11 cellular contexts compared by ENCODE assay signal in genomic region chr16:81716478-81717210, GRCh38.
DNase-seq lines count a peak whose midpoint lies in the region; ATAC-seq and TF ChIP-seq lines count a peak whose summit lies in the region.
"Had no signal": no experiment of that assay in that cellular context is flagged by ENCODE, and none has a peak within 500 bp of the region (broad histone marks: within the 10 kb centered on the region; RNA-seq: fewer than 3 reads in every experiment).

No MANE protein-coding gene starts in this region.

- in situ Hi-C loops in transverse colon (cut with MboI; ENCODE audit: low pct_ligation_motif_present in 1 of 4, low pct_unique_long_range_greater_than_20kb in 1 of 4, low sequenced_read_pairs in 3 of 4), result no loop called here

- H3K9me3 ChIP-seq in transverse colon (no peaks in the 10 kb centered on the region), suprapubic skin (no peaks in the 10 kb centered on the region)

- no peak for TF ChIP-seq EP300 in transverse colon (IDR thresholded peaks at IDR 0.05; ENCODE audit: low read depth)
- TF ChIP-seq EP300 in suprapubic skin (IDR thresholded peaks at IDR 0.05), result no peak

- TF ChIP-seq CTCF in transverse colon (IDR thresholded peaks at IDR 0.05) (no peak), suprapubic skin (IDR thresholded peaks at IDR 0.05) (no peak)

- H3K27ac ChIP-seq in transverse colon (peak overlapping the region; percentile 37 to 70 (median 60)), suprapubic skin (no peak overlapping the region)
- H3K27ac ChIP-seq: HL-60 had no signal

- 76 to 77% methylated on average over 7 to 10 of the region's 10 CpGs for WGBS in transverse colon (ENCODE audit: low coverage in 1 of 2), 2 donors
- 64% methylated on average over 10 of the region's 10 CpGs for WGBS in suprapubic skin

- intact Hi-C loops in transverse colon (cut with DNase I; ENCODE audit: low total_unique reads), result no loop called here

- no peak overlapping the region for H3K27ac Mint-ChIP-seq in T-helper 2 cell treated with Interferon-gamma antibody and Interleukin-4, amounts not matched to agents 5 μg/mL and 100 μg/mL, for 36 hours

- H3K9me3 Mint-ChIP-seq in T-helper 2 cell treated with Interferon-gamma antibody and Interleukin-4, amounts not matched to agents 5 μg/mL and 100 μg/mL, for 36 hours, result peaks cover 2% of the 10 kb centered on the region

- no peak overlapping the region for H3K4me3 Mint-ChIP-seq in T-helper 2 cell treated with Interferon-gamma antibody and Interleukin-4, amounts not matched to agents 5 μg/mL and 100 μg/mL, for 36 hours

- no peak overlapping the region for H3K4me3 ChIP-seq in transverse colon
- H3K4me3 ChIP-seq in suprapubic skin, result no peak overlapping the region

- no peaks in the 10 kb centered on the region for H3K27me3 ChIP-seq in transverse colon
- no peaks in the 10 kb centered on the region for H3K27me3 ChIP-seq in suprapubic skin

- H3K36me3 Mint-ChIP-seq in T-helper 2 cell treated with Interferon-gamma antibody and Interleukin-4, amounts not matched to agents 5 μg/mL and 100 μg/mL, for 36 hours (ENCODE audit: low read depth), result peaks cover 3% of the 10 kb centered on the region

- peaks cover 32% of the 10 kb centered on the region for H3K4me1 Mint-ChIP-seq in T-helper 2 cell treated with Interferon-gamma antibody and Interleukin-4, amounts not matched to agents 5 μg/mL and 100 μg/mL, for 36 hours (ENCODE audit: low read depth)

- peak; percentile 63 for ATAC-seq in HG02610 (IDR thresholded peaks at IDR 0.05; ENCODE audit: unreplicated experiment)

- peaks cover 0 to 33% (median 8%) of the 10 kb centered on the region in 4 donors for H3K4me1 ChIP-seq in transverse colon
- H3K4me1 ChIP-seq in suprapubic skin, result peaks cover 16% of the 10 kb centered on the region

- H3K27me3 Mint-ChIP-seq in T-helper 2 cell treated with Interferon-gamma antibody and Interleukin-4, amounts not matched to agents 5 μg/mL and 100 μg/mL, for 36 hours (ENCODE audit: low read depth), result no peaks in the 10 kb centered on the region

- TF ChIP-seq POLR2A in transverse colon (IDR thresholded peaks at IDR 0.05) (no peak), suprapubic skin (IDR thresholded peaks at IDR 0.05) (no peak)

- peak; percentile 62 for DNase-seq in stimulated activated CD4-positive, alpha-beta T cell treated with anti-CD3 and anti-CD28 coated beads, Interleukin-1b, Interleukin-23, amount 100 ng/mL, for 48 hours
- no peak for DNase-seq in stimulated activated CD4-positive, alpha-beta T cell treated with anti-CD3 and anti-CD28 coated beads, Interleukin-4, amount 100 ng/mL, for 24 hours
- DNase-seq in T-helper 22 cell (ENCODE audit: low read depth) (peak; percentile 32), transverse colon (no peak), suprapubic skin (ENCODE audit: low spot score in 2 of 2) (no peak), DMS114 treated with DMSO at 0.1 percent for 48 hours (lab: John Stamatoyannopoulos, UW; ENCODE audit: unreplicated experiment) (no peak)
- DNase-seq in T-helper 2 cell treated with Interferon-gamma antibody and Interleukin-4, amounts not matched to agents 5 μg/mL and 100 μg/mL, for 36 hours (ENCODE audit: low spot score), result no peak
- DNase-seq: COR-L47, NCI-H510A treated with DMSO at 0.1 percent for 48 hours had no signal

- no peaks in the 10 kb centered on the region for H3K36me3 ChIP-seq in transverse colon
- H3K36me3 ChIP-seq in suprapubic skin, result no peaks in the 10 kb centered on the region

Comparison
In these comparisons a context has a peak if more than half of its experiments do, and no peak if none do; other contexts are left out.
1. DNase-seq: peak in stimulated activated CD4-positive, alpha-beta T cell treated with anti-CD3 and anti-CD28 coated beads, Interleukin-1b, Interleukin-23, amount 100 ng/mL, for 48 hours (single experiment) and T-helper 22 cell (single experiment); none in stimulated activated CD4-positive, alpha-beta T cell treated with anti-CD3 and anti-CD28 coated beads, Interleukin-4, amount 100 ng/mL, for 24 hours (single experiment), transverse colon (single experiment), T-helper 2 cell treated with Interferon-gamma antibody and Interleukin-4, amounts not matched to agents 5 μg/mL and 100 μg/mL, for 36 hours (single experiment), suprapubic skin (0 of 2) and DMS114 treated with DMSO at 0.1 percent for 48 hours (single experiment).